8 cellular contexts compared by ENCODE assay signal in genomic region chr12:70719672-70720420, GRCh38.
DNase-seq lines count a peak whose midpoint lies in the region; ATAC-seq and TF ChIP-seq lines count a peak whose summit lies in the region.

No MANE protein-coding gene starts in this region.

- H3K27me3 Mint-ChIP-seq in stimulated activated naive CD8-positive, alpha-beta T cell treated with anti-CD3 and anti-CD28 coated beads, Interleukin-15, amount 100 ng/mL, for 72 hours = peaks cover 20% of the 10 kb centered on the region

- H3K9me3 ChIP-seq in right lobe of liver = no peaks in the 10 kb centered on the region

- no peaks in the 10 kb centered on the region for H3K36me3 ChIP-seq in right lobe of liver

- H3K27ac ChIP-seq in coronary artery (peak overlapping the region in 1 of 2 donors; percentile 29), right lobe of liver (peak overlapping the region in 1 of 3 donors; percentile 36)

- H3K4me3 ChIP-seq in coronary artery (peak overlapping the region; percentile 33), right lobe of liver (peak overlapping the region in 1 of 3 donors; percentile 4)

- TF ChIP-seq POLR2A in right lobe of liver (IDR thresholded peaks at IDR 0.05) = no peak

- ATAC-seq in SK-N-SH treated with all-trans-retinoic acid at 6 μM for 48 hours (peak; percentile 92), right lobe of liver (peak; percentile 65 to 74 (median 68))
- ATAC-seq in stimulated activated naive CD8-positive, alpha-beta T cell treated with anti-CD3 and anti-CD28 coated beads, Interleukin-15, amount 100 ng/mL, for 72 hours = peak; percentile 60

- H3K27ac Mint-ChIP-seq in stimulated activated naive CD8-positive, alpha-beta T cell treated with anti-CD3 and anti-CD28 coated beads, Interleukin-15, amount 100 ng/mL, for 72 hours = no peak overlapping the region

- WGBS in right lobe of liver (ENCODE audit: insufficient coverage, low coverage, low lambda C conversion rate, missing lambda C conversion rate) = 21% methylated on average over 18 of the region's 19 CpGs

- H3K27me3 ChIP-seq in right lobe of liver = no peaks in the 10 kb centered on the region

- DNase-seq in ACHN (peak; percentile 27), GM10266 (ENCODE audit: extremely low spot score) (peak; percentile 19), HuH-7.5 (ENCODE audit: low spot score) (peak; percentile 13), coronary artery (ENCODE audit: low spot score) (no peak), right lobe of liver (peak in 1 of 3 donors; percentile 47), T-helper 9 cell (no peak)
- peak; percentile 17 to 30 for DNase-seq in stimulated activated naive CD8-positive, alpha-beta T cell treated with anti-CD3 and anti-CD28 coated beads, Interleukin-15, amount 100 ng/mL, for 72 hours

- intact Hi-C loops in right lobe of liver (cut with DNase I) = loop anchor here (5.0 to 10.0 kb wide), 2 partner anchors 125 to 128 kb away; no protein-coding TSS in a partner anchor

- in situ Hi-C loops in ACHN (cut with HindIII; ENCODE audit: low pct_ligation_motif_present, low pct_unique_long_range_greater_than_20kb, low sequenced_read_pairs) = loop anchor here (25.0 kb wide), 1 partner anchor 833 kb away; no protein-coding TSS in a partner anchor

- H3K4me3 Mint-ChIP-seq in stimulated activated naive CD8-positive, alpha-beta T cell treated with anti-CD3 and anti-CD28 coated beads, Interleukin-15, amount 100 ng/mL, for 72 hours = peak overlapping the region; percentile 67 to 69

- TF ChIP-seq CTCF in GM10266 (IDR thresholded peaks at IDR 0.05; ENCODE audit: control insufficient read depth, insufficient read depth, low read depth, missing control alignments) = peak; percentile 71
- TF ChIP-seq CTCF in coronary artery (IDR thresholded peaks at IDR 0.05) = peak; percentile 60
- TF ChIP-seq CTCF in right lobe of liver (IDR thresholded peaks at IDR 0.05) = peak; percentile 67 to 89 (median 84)

- no peaks in the 10 kb centered on the region for H3K4me1 Mint-ChIP-seq in stimulated activated naive CD8-positive, alpha-beta T cell treated with anti-CD3 and anti-CD28 coated beads, Interleukin-15, amount 100 ng/mL, for 72 hours

- H3K4me1 ChIP-seq in right lobe of liver = no peaks in the 10 kb centered on the region

- H3K9me3 Mint-ChIP-seq in stimulated activated naive CD8-positive, alpha-beta T cell treated with anti-CD3 and anti-CD28 coated beads, Interleukin-15, amount 100 ng/mL, for 72 hours = no peaks in the 10 kb centered on the region

TF ChIP-seq in SK-N-SH treated with all-trans-retinoic acid at 6 μM for 48 hours, 23 proteins besides CTCF, POLR2A, EP300 and RAD21:
- TF ChIP-seq CREB5 (CRISPR knock-in tag; IDR thresholded peaks at IDR 0.05; ENCODE audit: low read depth) = no peak
- no peak for TF ChIP-seq RARB (CRISPR knock-in tag; IDR thresholded peaks at IDR 0.05)
- no peak for TF ChIP-seq SNAI2 (CRISPR knock-in tag; IDR thresholded peaks at IDR 0.05)
- no peak for TF ChIP-seq PATZ1 (CRISPR knock-in tag; IDR thresholded peaks at IDR 0.05; ENCODE audit: borderline replicate concordance)

Comparison
In these comparisons a context has a peak if more than half of its experiments do, and no peak if none do; other contexts are left out.
1. DNase-seq: peak in ACHN (single experiment), GM10266 (single experiment), HuH-7.5 (single experiment) and stimulated activated naive CD8-positive, alpha-beta T cell treated with anti-CD3 and anti-CD28 coated beads, Interleukin-15, amount 100 ng/mL, for 72 hours (2 of 2); none in coronary artery (single experiment) and T-helper 9 cell (single experiment).
2. Peak in every context shown above with its lines, with median percentiles within 50 percentile points of each other: CTCF ChIP-seq and ATAC-seq.